ENCODE assay signal across 18 cellular contexts in the genomic region with DNA sequence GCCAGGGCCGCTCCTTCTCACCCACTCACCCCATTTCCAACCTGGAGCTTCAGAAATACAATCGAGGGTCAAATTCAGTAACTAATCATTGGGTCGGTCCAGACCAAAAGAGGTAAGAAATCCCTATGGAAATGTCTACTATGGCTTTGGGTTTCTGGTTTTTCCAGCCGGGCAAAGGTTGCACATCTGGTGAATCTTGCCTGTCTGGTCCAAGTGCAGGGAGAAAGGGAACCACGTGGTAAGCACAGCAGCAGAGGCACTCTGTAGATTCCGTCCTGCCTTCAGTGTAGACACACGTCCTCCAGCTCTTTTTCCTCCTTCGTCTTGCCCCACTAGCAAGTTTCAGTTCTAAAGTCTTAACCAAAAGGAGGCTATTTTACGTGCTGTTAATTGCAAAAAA.
"Had no signal": no experiment of that assay in that cellular context is flagged by ENCODE, and none has a peak within 500 bp of the region (broad histone marks: within the 10 kb centered on the region; RNA-seq: fewer than 3 reads in every experiment).

No MANE protein-coding gene starts in this region.

- H3K27me3 ChIP-seq: neural progenitor cell had no signal

- H3K27ac ChIP-seq: coronary artery, neural progenitor cell, parathyroid adenoma, VCaP had no signal

- H3K4me1 Mint-ChIP-seq: stimulated activated memory B cell treated with anti-CD40 and anti-IgM and Interleukin-4, amounts not matched to agents 10 μg/mL and 1 μg/mL and 100 μg/mL, for 72 hours; T-cell had no signal

- H3K27ac Mint-ChIP-seq: activated CD8-positive, alpha-beta T cell treated with anti-CD3 and anti-CD28 coated beads for 36 hours; activated naive CD4-positive, alpha-beta T cell treated with anti-CD3 and anti-CD28 coated beads for 36 hours; neural progenitor cell; stimulated activated memory B cell treated with anti-CD40 and anti-IgM and Interleukin-4, amounts not matched to agents 10 μg/mL and 1 μg/mL and 100 μg/mL, for 72 hours; T-cell; type B pancreatic cell had no signal

- H3K4me2 ChIP-seq: neural progenitor cell had no signal

- H3K36me3 Mint-ChIP-seq: neural progenitor cell; stimulated activated memory B cell treated with anti-CD40 and anti-IgM and Interleukin-4, amounts not matched to agents 10 μg/mL and 1 μg/mL and 100 μg/mL, for 72 hours; T-cell had no signal

- DNase-seq: activated CD4-positive, alpha-beta T cell treated with anti-CD3 and anti-CD28 coated beads for 4 hours; activated CD8-positive, alpha-beta T cell treated with anti-CD3 and anti-CD28 coated beads for 36 hours; activated naive CD4-positive, alpha-beta T cell treated with anti-CD3 and anti-CD28 coated beads for 36 hours; central memory CD4-positive, alpha-beta T cell; effector CD8-positive, alpha-beta T cell; hypothalamus; left cardiac atrium; retina; small intestine; substantia nigra; T-cell; T1000 had no signal

- H3K4me1 ChIP-seq: parathyroid adenoma had no signal

- H3K4me3 ChIP-seq: coronary artery, neural progenitor cell had no signal

- ATAC-seq: activated CD8-positive, alpha-beta T cell treated with anti-CD3 and anti-CD28 coated beads for 36 hours; stimulated activated memory B cell treated with anti-CD40 and anti-IgM and Interleukin-4, amounts not matched to agents 10 μg/mL and 1 μg/mL and 100 μg/mL, for 72 hours; T-cell had no signal

- FAIRE-seq: small intestine had no signal

- H3K36me3 ChIP-seq: neural progenitor cell had no signal

- H3K27me3 Mint-ChIP-seq: stimulated activated memory B cell treated with anti-CD40 and anti-IgM and Interleukin-4, amounts not matched to agents 10 μg/mL and 1 μg/mL and 100 μg/mL, for 72 hours had no signal

- H2AFZ ChIP-seq: neural progenitor cell, parathyroid adenoma had no signal

- H3K9ac ChIP-seq: neural progenitor cell, parathyroid adenoma had no signal

- H3K79me2 ChIP-seq: parathyroid adenoma had no signal

- H3K4me3 Mint-ChIP-seq: activated CD8-positive, alpha-beta T cell treated with anti-CD3 and anti-CD28 coated beads for 36 hours; activated naive CD4-positive, alpha-beta T cell treated with anti-CD3 and anti-CD28 coated beads for 36 hours; neural progenitor cell; stimulated activated memory B cell treated with anti-CD40 and anti-IgM and Interleukin-4, amounts not matched to agents 10 μg/mL and 1 μg/mL and 100 μg/mL, for 72 hours; T-cell; type B pancreatic cell had no signal
